Comparison of ENCODE assay signal across 13 cellular contexts in genomic region chr2:88967844-88968243, GRCh38.
DNase-seq lines count a peak whose midpoint lies in the region; ATAC-seq and TF ChIP-seq lines count a peak whose summit lies in the region.
"Had no signal": no experiment of that assay in that cellular context is flagged by ENCODE, and none has a peak within 500 bp of the region (broad histone marks: within the 10 kb centered on the region; RNA-seq: fewer than 3 reads in every experiment).

No MANE protein-coding gene starts in this region.

- POLR2A ChIA-PET in WTC11 (lab: Charles Lee): no interaction called here

- H3K27me3 Mint-ChIP-seq in WTC11 (ENCODE audit: low read depth): no peaks in the 10 kb centered on the region
- H3K27me3 Mint-ChIP-seq in stimulated activated naive CD8-positive, alpha-beta T cell treated with anti-CD3 and anti-CD28 coated beads, Interleukin-15, amount 100 ng/mL, for 72 hours: peaks cover 11% of the 10 kb centered on the region
- H3K27me3 Mint-ChIP-seq: type B pancreatic cell had no signal

- H3K36me3 Mint-ChIP-seq in WTC11: no peaks in the 10 kb centered on the region; the same call in 1 of the 2 replicates
- H3K36me3 Mint-ChIP-seq: type B pancreatic cell had no signal

- DNase-seq in NCI-H82 (lab: John Stamatoyannopoulos, UW) (peak; percentile 46), NCI-H82 treated with DMSO at 0.1 percent for 48 hours (lab: John Stamatoyannopoulos, UW; ENCODE audit: unreplicated experiment) (no peak), LNCaP clone FGC (ENCODE audit: low read depth) (no peak), WTC11 (ENCODE audit: low spot score) (no peak), lung microvascular endothelial cell (ENCODE audit: low read depth in 2 of 2) (peak; percentile 2 to 12), DMS79 (lab: John Stamatoyannopoulos, UW) (no peak)
- DNase-seq in stimulated activated naive CD8-positive, alpha-beta T cell treated with anti-CD3 and anti-CD28 coated beads, Interleukin-15, amount 100 ng/mL, for 72 hours: no peak
- DNase-seq: activated T-cell treated with anti-CD3 and anti-CD28 coated beads for 4 hours, MV-4-11, NCI-H446 treated with DMSO at 0.1 percent for 48 hours had no signal

- CTCF ChIA-PET in WTC11 (lab: Charles Lee): no interaction called here

- peak; percentile 88 for ATAC-seq in WTC11
- no peak for ATAC-seq in activated CD4-positive, CD25-positive, alpha-beta regulatory T cell treated with anti-CD3 and anti-CD28 coated beads, Interleukin-2, amount 50 U/mL, for 24 hours
- no peak for ATAC-seq in stimulated activated naive CD8-positive, alpha-beta T cell treated with anti-CD3 and anti-CD28 coated beads, Interleukin-15, amount 100 ng/mL, for 72 hours

- TF ChIP-seq CTCF in LNCaP clone FGC (IDR thresholded peaks at IDR 0.05; ENCODE audit: control insufficient read depth, extremely low read depth, insufficient read depth) (peak; percentile 44), WTC11 (IDR thresholded peaks at IDR 0.05) (no peak)

- no peak overlapping the region for H3K4me3 Mint-ChIP-seq in WTC11
- H3K4me3 Mint-ChIP-seq in stimulated activated naive CD8-positive, alpha-beta T cell treated with anti-CD3 and anti-CD28 coated beads, Interleukin-15, amount 100 ng/mL, for 72 hours: no peak overlapping the region
- H3K4me3 Mint-ChIP-seq: type B pancreatic cell had no signal

- H3K4me1 Mint-ChIP-seq in WTC11: peaks cover 3% of the 10 kb centered on the region; the same call in 1 of the 2 replicates
- H3K4me1 Mint-ChIP-seq in stimulated activated naive CD8-positive, alpha-beta T cell treated with anti-CD3 and anti-CD28 coated beads, Interleukin-15, amount 100 ng/mL, for 72 hours: no peaks in the 10 kb centered on the region

- peaks cover 7% of the 10 kb centered on the region for H3K9me3 Mint-ChIP-seq in WTC11
- no peaks in the 10 kb centered on the region for H3K9me3 Mint-ChIP-seq in stimulated activated naive CD8-positive, alpha-beta T cell treated with anti-CD3 and anti-CD28 coated beads, Interleukin-15, amount 100 ng/mL, for 72 hours

- H3K27ac Mint-ChIP-seq in WTC11: no peak overlapping the region
- H3K27ac Mint-ChIP-seq in stimulated activated naive CD8-positive, alpha-beta T cell treated with anti-CD3 and anti-CD28 coated beads, Interleukin-15, amount 100 ng/mL, for 72 hours: no peak overlapping the region
- H3K27ac Mint-ChIP-seq: type B pancreatic cell had no signal

- no peak overlapping the region for H3K4me3 ChIP-seq in LNCaP clone FGC (ENCODE audit: low read depth, low read length)
- H3K4me3 ChIP-seq: SJCRH30 had no signal

TF ChIP-seq in WTC11, 78 proteins besides CTCF, POLR2A, EP300 and RAD21:
- TF ChIP-seq CDX4 (CRISPR knock-in tag; IDR thresholded peaks at IDR 0.05; ENCODE audit: borderline replicate concordance) (no peak), ESRRA (CRISPR knock-in tag; IDR thresholded peaks at IDR 0.05; ENCODE audit: borderline replicate concordance) (no peak), ZNF423 (CRISPR knock-in tag; IDR thresholded peaks at IDR 0.05) (no peak), TCF7 (CRISPR knock-in tag; IDR thresholded peaks at IDR 0.05; ENCODE audit: low read depth) (no peak), ETV6 (CRISPR knock-in tag; IDR thresholded peaks at IDR 0.05) (no peak), STAT6 (CRISPR knock-in tag; conservative IDR thresholded peaks at IDR 0.05; ENCODE audit: low read depth) (no peak), ZNF121 (CRISPR knock-in tag; IDR thresholded peaks at IDR 0.05) (no peak), SOX15 (CRISPR knock-in tag; IDR thresholded peaks at IDR 0.05) (no peak), ZNF512 (CRISPR knock-in tag; IDR thresholded peaks at IDR 0.05; ENCODE audit: borderline replicate concordance) (no peak), CBFB (CRISPR knock-in tag; IDR thresholded peaks at IDR 0.05; ENCODE audit: low read depth) (no peak), KAT7 (CRISPR knock-in tag; IDR thresholded peaks at IDR 0.05; ENCODE audit: borderline replicate concordance) (no peak), NR1H2 (CRISPR knock-in tag; IDR thresholded peaks at IDR 0.05) (no peak), HMGA2 (CRISPR knock-in tag; IDR thresholded peaks at IDR 0.05) (no peak), PRDM15 (CRISPR knock-in tag; IDR thresholded peaks at IDR 0.05) (no peak), NR2C2 (CRISPR knock-in tag; IDR thresholded peaks at IDR 0.05) (no peak), ATF1 (CRISPR knock-in tag; IDR thresholded peaks at IDR 0.05) (no peak), JAZF1 (CRISPR knock-in tag; IDR thresholded peaks at IDR 0.05) (no peak), ZNF263 (CRISPR knock-in tag; IDR thresholded peaks at IDR 0.05; ENCODE audit: low read depth) (no peak), MAX (CRISPR knock-in tag; IDR thresholded peaks at IDR 0.05) (no peak)

Comparison
In these comparisons a context has a peak if more than half of its experiments do, and no peak if none do; other contexts are left out.
1. DNase-seq: peak in NCI-H82 (single experiment) and lung microvascular endothelial cell (2 of 2); none in NCI-H82 treated with DMSO at 0.1 percent for 48 hours (single experiment), LNCaP clone FGC (single experiment), WTC11 (single experiment), DMS79 (single experiment) and stimulated activated naive CD8-positive, alpha-beta T cell treated with anti-CD3 and anti-CD28 coated beads, Interleukin-15, amount 100 ng/mL, for 72 hours (0 of 2).